30 cellular contexts compared by ENCODE assay signal in the genomic region with DNA sequence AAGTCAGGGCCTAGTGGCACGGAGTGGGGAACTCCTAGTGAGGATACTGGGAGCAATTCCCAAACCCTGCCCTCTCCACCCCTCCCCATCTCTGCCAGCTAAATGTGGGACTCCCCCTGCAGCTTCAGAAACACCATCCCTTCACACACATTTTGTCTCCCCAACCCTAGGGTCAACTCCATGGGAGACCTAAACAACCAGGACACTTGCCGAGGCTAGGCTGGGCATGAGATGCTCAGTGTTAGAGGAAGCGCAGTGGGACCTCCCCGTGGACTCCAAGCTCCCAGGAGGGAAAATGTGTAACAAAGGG. TPM values are rescaled to one million over a fixed set of nuclear protein-coding genes. Genes with fewer than 3 reads are reported as not detected.
"Had no signal": no experiment of that assay in that cellular context is flagged by ENCODE, and none has a peak within 500 bp of the region (broad histone marks: within the 10 kb centered on the region; RNA-seq: fewer than 3 reads in every experiment).

No MANE protein-coding gene starts in this region.

- H3K4me3 Mint-ChIP-seq: activated CD4-positive, alpha-beta T cell treated with anti-CD3 and anti-CD28 coated beads for 36 hours; activated naive CD4-positive, alpha-beta T cell treated with anti-CD3 and anti-CD28 coated beads for 36 hours; activated T-cell treated with anti-CD3 and anti-CD28 coated beads, Interleukin-2, amount 50 U/mL, for 72 hours; natural killer cell treated with Interleukin-12 subunit alpha and Interleukin-12 subunit beta and Interleukin-15 and Interleukin-18, amount 100 ng/mL, for 72 hours; stimulated activated effector memory CD8-positive, alpha-beta T cell treated with anti-CD3 and anti-CD28 coated beads, Interleukin-12 subunit alpha, Interleukin-12 subunit beta, amount 100 ng/mL, for 72 hours; WTC11 had no signal

- DNase-seq: activated CD4-positive, alpha-beta T cell treated with anti-CD3 and anti-CD28 coated beads for 36 hours; activated CD4-positive, alpha-beta T cell treated with anti-CD3 and anti-CD28 coated beads, Interleukin-2, amount 50 U/mL, for 4 hours; activated effector memory CD4-positive, alpha-beta T cell treated with Interleukin-2 at 50 U/mL for 16 hours; activated naive CD4-positive, alpha-beta T cell treated with anti-CD3 and anti-CD28 coated beads for 36 hours; activated T-cell treated with anti-CD3 and anti-CD28 coated beads, Interleukin-2, amount 50 U/mL, for 72 hours; amygdala; cerebellar nuclear complex; cortex of kidney; effector CD4-positive, alpha-beta T cell; erythroblast; foreskin fibroblast; heart right ventricle; left lung; ovary; stimulated activated CD4-positive, alpha-beta T cell treated with anti-CD3 and anti-CD28 coated beads, Interleukin-2, amount 100 ng/mL, for 24 hours; T-helper 9 cell; trophoblast cell had no signal

- H3K4me1 ChIP-seq: heart right ventricle, left lung had no signal

- ATAC-seq: activated CD4-positive, alpha-beta T cell treated with anti-CD3 and anti-CD28 coated beads for 36 hours; activated T-cell treated with anti-CD3 and anti-CD28 coated beads, Interleukin-2, amount 50 U/mL, for 72 hours; left lung; stimulated activated effector memory CD8-positive, alpha-beta T cell treated with anti-CD3 and anti-CD28 coated beads, Interleukin-12 subunit alpha, Interleukin-12 subunit beta, amount 100 ng/mL, for 72 hours; WTC11 had no signal

- FAIRE-seq: endometrium had no signal

- H3K27me3 Mint-ChIP-seq: activated CD4-positive, alpha-beta T cell treated with anti-CD3 and anti-CD28 coated beads for 36 hours had no signal

- H3K4me3 ChIP-seq: heart right ventricle, left lung, lung, ovary had no signal

- H3K4me1 Mint-ChIP-seq: activated CD4-positive, alpha-beta T cell treated with anti-CD3 and anti-CD28 coated beads for 36 hours; stimulated activated effector memory CD8-positive, alpha-beta T cell treated with anti-CD3 and anti-CD28 coated beads, Interleukin-12 subunit alpha, Interleukin-12 subunit beta, amount 100 ng/mL, for 72 hours had no signal

- H3K9me3 ChIP-seq: left lung, neutrophil, ovary had no signal

- H3K27ac ChIP-seq: heart right ventricle, left lung, neutrophil, ovary had no signal

- H3K36me3 ChIP-seq: heart right ventricle, left lung, neutrophil, ovary had no signal

- H3K27ac Mint-ChIP-seq: activated CD4-positive, alpha-beta T cell treated with anti-CD3 and anti-CD28 coated beads for 36 hours; activated naive CD4-positive, alpha-beta T cell treated with anti-CD3 and anti-CD28 coated beads for 36 hours; activated T-cell treated with anti-CD3 and anti-CD28 coated beads, Interleukin-2, amount 50 U/mL, for 72 hours; natural killer cell treated with Interleukin-12 subunit alpha and Interleukin-12 subunit beta and Interleukin-15 and Interleukin-18, amount 100 ng/mL, for 72 hours; WTC11 had no signal

- H3K9me3 Mint-ChIP-seq: activated naive CD4-positive, alpha-beta T cell treated with anti-CD3 and anti-CD28 coated beads for 36 hours; activated T-cell treated with anti-CD3 and anti-CD28 coated beads, Interleukin-2, amount 50 U/mL, for 72 hours; natural killer cell treated with Interleukin-12 subunit alpha and Interleukin-12 subunit beta and Interleukin-15 and Interleukin-18, amount 100 ng/mL, for 72 hours; stimulated activated effector memory CD8-positive, alpha-beta T cell treated with anti-CD3 and anti-CD28 coated beads, Interleukin-12 subunit alpha, Interleukin-12 subunit beta, amount 100 ng/mL, for 72 hours had no signal

- H3K27me3 ChIP-seq: neutrophil, ovary had no signal

RNA-seq across cellular contexts. Expression of a gene that starts 1.5 kb away (rescaled TPM):
- total RNA-seq: activated CD4-positive, alpha-beta T cell treated with anti-CD3 and anti-CD28 coated beads for 36 hours; activated CD8-positive, alpha-beta memory T cell treated with anti-CD3 and anti-CD28 coated beads for 36 hours; activated naive CD4-positive, alpha-beta T cell treated with anti-CD3 and anti-CD28 coated beads for 36 hours; activated T-cell treated with anti-CD3 and anti-CD28 coated beads, Interleukin-2, amount 50 U/mL, for 72 hours; fibroblast of lung; heart right ventricle; kidney epithelial cell; left lung; lung; natural killer cell treated with Interleukin-12 subunit alpha and Interleukin-12 subunit beta and Interleukin-15 and Interleukin-18, amount 100 ng/mL, for 72 hours; pulmonary artery endothelial cell; skeletal muscle tissue; T-helper 1 cell treated with Interleukin-12 subunit alpha and Interleukin-12 subunit beta and Interleukin-4 antibody, amounts not matched to agents 30 ng/mL and 1 ng/mL, for 36 hours; temporal lobe; WTC11 had no signal
- polyA plus RNA-seq: fibroblast of lung, heart right ventricle, lung had no signal
